14 cellular contexts compared by ENCODE assay signal in the genomic region with DNA sequence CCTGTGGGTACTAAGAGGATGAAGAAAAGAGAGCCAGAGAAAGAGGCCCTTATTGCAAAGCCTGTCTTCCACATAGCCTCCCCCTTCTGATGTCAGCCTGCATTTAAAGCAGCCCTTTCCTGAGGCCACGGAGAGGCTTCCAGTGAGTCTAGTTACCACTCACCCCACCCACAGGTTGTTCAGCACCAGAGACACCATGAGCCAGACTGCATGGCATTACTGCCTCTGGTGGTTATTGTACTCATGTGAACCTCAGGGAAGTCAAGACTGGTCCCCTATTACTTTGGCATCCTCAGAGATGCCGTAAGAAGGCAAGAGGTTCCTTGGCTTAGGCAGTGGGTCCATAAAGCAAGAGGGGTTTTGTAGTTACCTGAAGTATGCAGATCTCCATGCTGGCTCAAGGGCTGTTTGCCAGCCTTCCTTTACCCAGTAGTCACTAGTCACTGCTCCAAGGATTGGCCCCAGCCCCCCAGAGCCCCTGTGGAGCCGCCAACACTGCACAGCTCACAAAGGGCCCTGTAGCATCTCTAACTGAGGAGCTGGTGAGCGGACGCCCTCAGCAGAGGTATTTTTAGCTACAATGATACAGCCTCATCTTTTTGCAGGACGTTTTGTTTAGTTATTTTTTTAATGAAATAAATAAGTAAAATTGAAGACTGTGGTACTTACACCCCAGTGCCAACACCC. TPM values are rescaled to one million over a fixed set of nuclear protein-coding genes. Genes with fewer than 3 reads are reported as not detected.
DNase-seq lines count a peak whose midpoint lies in the region; ATAC-seq and TF ChIP-seq lines count a peak whose summit lies in the region.
"Had no signal": no experiment of that assay in that cellular context is flagged by ENCODE, and none has a peak within 500 bp of the region (broad histone marks: within the 10 kb centered on the region; RNA-seq: fewer than 3 reads in every experiment).

No MANE protein-coding gene starts in this region.

- peak overlapping the region; percentile 97 for H3K27ac ChIP-seq in Karpas-422 (ENCODE audit: low read length)
- H3K27ac ChIP-seq: RWPE1, thoracic aorta had no signal

- peak overlapping the region; percentile 68 for H3K9ac ChIP-seq in Karpas-422 (ENCODE audit: low read length)

- H3K79me2 ChIP-seq in Karpas-422 (ENCODE audit: low read length) = peaks cover 81% of the 10 kb centered on the region

- peak; percentile 20 for DNase-seq in ELR (ENCODE audit: low read depth)
- peak; percentile 86 for DNase-seq in Karpas-422
- no peak for DNase-seq in chondrocyte (ENCODE audit: low spot score)
- no peak for DNase-seq in neural crest cell (ENCODE audit: low read depth, low spot score)
- no peak for DNase-seq in stimulated activated CD4-positive, alpha-beta T cell treated with anti-CD3 and anti-CD28 coated beads, Interleukin-4, amount 100 ng/mL, for 1 hour
- no peak for DNase-seq in amniotic stem cell (lab: John Stamatoyannopoulos, UW)
- no peak for DNase-seq in GM19238 (ENCODE audit: insufficient read length, low spot score)
- DNase-seq: CD4-positive, CD25-positive, alpha-beta regulatory T cell; foreskin fibroblast; NCI-H187 had no signal

- peak overlapping the region; percentile 66 for H3K4me2 ChIP-seq in Karpas-422 (ENCODE audit: low read depth, low read length, poor library complexity, severe bottlenecking)

- H3K27ac Mint-ChIP-seq in chondrocyte (ENCODE audit: unreplicated experiment) = no peak overlapping the region
- no peak overlapping the region for H3K27ac Mint-ChIP-seq in neural crest cell (ENCODE audit: unreplicated experiment)
- H3K27ac Mint-ChIP-seq: activated T-helper 2 cell treated with anti-CD3 and anti-CD28 coated beads, Interferon-gamma antibody, Interleukin-2, Interleukin-4, amounts not matched to agents 10 μg/mL and 5 μg/mL and 100 μg/mL, durations not matched to agents 14 hours and 24 hours and 36 hours had no signal

- peak overlapping the region; percentile 30; the same call in 1 of the 2 replicates for H3K4me3 ChIP-seq in Karpas-422 (ENCODE audit: low read length)
- H3K4me3 ChIP-seq: thoracic aorta had no signal

- H3K4me1 ChIP-seq in Karpas-422 (ENCODE audit: low read length) = peaks cover 100% of the 10 kb centered on the region

- no peaks in the 10 kb centered on the region for H3K9me3 Mint-ChIP-seq in chondrocyte (ENCODE audit: low read depth)
- H3K9me3 Mint-ChIP-seq in neural crest cell = no peaks in the 10 kb centered on the region
- H3K9me3 Mint-ChIP-seq: activated T-helper 2 cell treated with anti-CD3 and anti-CD28 coated beads, Interferon-gamma antibody, Interleukin-2, Interleukin-4, amounts not matched to agents 10 μg/mL and 5 μg/mL and 100 μg/mL, durations not matched to agents 14 hours and 24 hours and 36 hours; CD4-positive, CD25-positive, alpha-beta regulatory T cell had no signal

- H3K36me3 ChIP-seq in Karpas-422 (ENCODE audit: insufficient read depth, low read length) = 0 out of 2 replicates have a peak, but pooled peaks cover 5% of the 10 kb centered on the region
- H3K36me3 ChIP-seq: thoracic aorta had no signal

- H2AFZ ChIP-seq in Karpas-422 (ENCODE audit: low read length) = no peak overlapping the region

- H3K4me1 Mint-ChIP-seq in chondrocyte (ENCODE audit: low read depth) = peaks cover 7% of the 10 kb centered on the region
- peaks cover 36% of the 10 kb centered on the region for H3K4me1 Mint-ChIP-seq in neural crest cell

- no peaks in the 10 kb centered on the region for H3K9me2 ChIP-seq in Karpas-422 (replicated peaks; ENCODE audit: insufficient read depth, low read length)

- no peaks in the 10 kb centered on the region for H4K20me1 ChIP-seq in Karpas-422 (ENCODE audit: insufficient read depth, low read depth, low read length)

- no peaks in the 10 kb centered on the region for H3K27me3 Mint-ChIP-seq in chondrocyte (ENCODE audit: low read depth)
- no peaks in the 10 kb centered on the region for H3K27me3 Mint-ChIP-seq in neural crest cell (ENCODE audit: low read depth)
- H3K27me3 Mint-ChIP-seq: CD4-positive, CD25-positive, alpha-beta regulatory T cell had no signal

- ATAC-seq in HG03442 (IDR thresholded peaks at IDR 0.05; ENCODE audit: unreplicated experiment) = no peak

- no peaks in the 10 kb centered on the region for H3K9me3 ChIP-seq in Karpas-422 (ENCODE audit: low read length)
- H3K9me3 ChIP-seq: thoracic aorta had no signal

- TF ChIP-seq CTCF in chondrocyte (IDR thresholded peaks at IDR 0.05) = peak; percentile 17
- TF ChIP-seq CTCF in neural crest cell (conservative IDR thresholded peaks at IDR 0.05) = peak; percentile 13

- H3K4me3 Mint-ChIP-seq in chondrocyte (ENCODE audit: unreplicated experiment) (no peak overlapping the region), neural crest cell (no peak overlapping the region)
- H3K4me3 Mint-ChIP-seq: CD4-positive, CD25-positive, alpha-beta regulatory T cell had no signal

- H3K27me3 ChIP-seq in Karpas-422 (ENCODE audit: low read length) = no peaks in the 10 kb centered on the region

- H3K36me3 Mint-ChIP-seq in chondrocyte (ENCODE audit: low read depth) (peaks cover 2% of the 10 kb centered on the region), neural crest cell (ENCODE audit: low read depth) (peaks cover 17% of the 10 kb centered on the region)

RNA-seq across cellular contexts. Expression of a gene that starts 20.7 kb away (rescaled TPM):
- total RNA-seq in Karpas-422 (2014; rRNA removed; shearing (Covaris generic); ENCODE audit: low replicate concordance) = 39.6 and 52.0 TPM in 2 replicates
- total RNA-seq in chondrocyte (0.23 to 0.94 TPM (median 0.32 TPM) in 3 replicates), neural crest cell (67.5 and 67.6 TPM in 2 replicates)
- total RNA-seq: CD4-positive, CD25-positive, alpha-beta regulatory T cell had no signal

Comparison
In these comparisons a context has a peak if more than half of its experiments do, and no peak if none do; other contexts are left out.
1. DNase-seq: peak in ELR (single experiment) and Karpas-422 (single experiment); none in chondrocyte (single experiment), neural crest cell (single experiment), stimulated activated CD4-positive, alpha-beta T cell treated with anti-CD3 and anti-CD28 coated beads, Interleukin-4, amount 100 ng/mL, for 1 hour (single experiment), amniotic stem cell (single experiment) and GM19238 (single experiment).
2. RNA of a gene that starts 20.7 kb away (total RNA-seq): 67.5 to 67.6 TPM in neural crest cell and 39.6 to 52.0 TPM in Karpas-422; 0.23 to 0.94 TPM in chondrocyte; every median in the first group is over 10 times any median in the second.